In genomic region chr13:67303661-67304333, GRCh38 we compare ENCODE assay signal across 22 cellular contexts.
"Had no signal": no experiment of that assay in that cellular context is flagged by ENCODE, and none has a peak within 500 bp of the region (broad histone marks: within the 10 kb centered on the region; RNA-seq: fewer than 3 reads in every experiment).

No MANE protein-coding gene starts in this region.

- ATAC-seq: left colon; left ventricle myocardium superior; naive thymus-derived CD4-positive, alpha-beta T cell had no signal

- H3K4me1 ChIP-seq: esophagus squamous epithelium, right atrium auricular region, sigmoid colon, stomach, transverse colon had no signal

- H3K4me3 ChIP-seq: esophagus squamous epithelium, hepatocyte, lung, right atrium auricular region, sigmoid colon, skin epidermis, stomach, thoracic aorta, transverse colon had no signal

- H3K9me3 ChIP-seq: esophagus squamous epithelium, neutrophil, thoracic aorta, transverse colon had no signal

- H3K27me3 ChIP-seq: esophagus squamous epithelium, hepatocyte, neutrophil, right atrium auricular region, sigmoid colon, stomach, transverse colon had no signal

- H3K79me2 ChIP-seq: hepatocyte had no signal

- H2AFZ ChIP-seq: hepatocyte had no signal

- H3K36me3 ChIP-seq: esophagus squamous epithelium, neutrophil, right atrium auricular region, sigmoid colon, stomach, thoracic aorta, transverse colon had no signal

- H3K4me2 ChIP-seq: hepatocyte had no signal

- H3K27ac ChIP-seq: esophagus squamous epithelium, hepatocyte, neutrophil, right atrium auricular region, sigmoid colon, skin epidermis, stomach, thoracic aorta, transverse colon had no signal

- DNase-seq: effector memory CD4-positive, alpha-beta T cell; esophagus squamous epithelium; foreskin fibroblast; head of caudate nucleus; kidney; left colon; left ventricle myocardium superior; mesendoderm; naive thymus-derived CD4-positive, alpha-beta T cell; nephron progenitor cell; sigmoid colon; stimulated activated CD4-positive, alpha-beta T cell treated with anti-CD3 and anti-CD28 coated beads, Interleukin-12 subunit alpha, Interleukin-12 subunit beta, amount 100 ng/mL, for 4 hours; stimulated activated naive CD4-positive, alpha-beta T cell; stomach; substantia nigra; transverse colon had no signal
